In genomic region chr7:66776383-66776782, GRCh38 we compare ENCODE assay signal across 8 cellular contexts. TPM values are rescaled to one million over a fixed set of nuclear protein-coding genes. Genes with fewer than 3 reads are reported as not detected.
DNase-seq lines count a peak whose midpoint lies in the region; ATAC-seq and TF ChIP-seq lines count a peak whose summit lies in the region.
"Not testable (repeated sequence)": the region's sequence is repeated elsewhere in the genome, so short reads cannot be mapped to it uniquely, and the experiment has no call there.

No MANE protein-coding gene starts in this region.

- H3F3A ChIP-seq in GM23338 (replicated peaks; ENCODE audit: low read depth), result not testable (repeated sequence)

- not testable (repeated sequence) for H3K9me3 Mint-ChIP-seq in CD14-positive monocyte; GM23338; glutamatergic neuron (ENCODE audit: unreplicated experiment); neural crest cell

- H3K4me2 ChIP-seq in GM23338, result not testable (repeated sequence)

- H3K4me1 Mint-ChIP-seq in CD14-positive monocyte; GM23338; glutamatergic neuron (ENCODE audit: low read depth, unreplicated experiment); neural crest cell: not testable (repeated sequence)

- H3K4me3 ChIP-seq in GM23338; body of pancreas; epithelial cell of proximal tubule (ENCODE audit: low read depth, low read length): not testable (repeated sequence)

- not testable (repeated sequence) for H3K9me2 ChIP-seq in GM23338 (ENCODE audit: insufficient read depth)

- peak; percentile 51; the same call in 2 of the 3 replicates for ATAC-seq in GM23338
- ATAC-seq in SK-N-SH treated with all-trans-retinoic acid at 6 μM for 48 hours, result peak; percentile 50; the same call in 2 of the 3 replicates
- not testable (repeated sequence) for ATAC-seq in body of pancreas

- H3K27ac ChIP-seq in GM23338 (ENCODE audit: low read depth) (peak overlapping the region; percentile 42; the same call in 1 of the 2 replicates), body of pancreas (peak overlapping the region; percentile 6 to 43 (median 32))

- H3K79me2 ChIP-seq in GM23338 (replicated peaks; ENCODE audit: insufficient read depth), result not testable (repeated sequence)

- not testable (repeated sequence) for DNase-seq in CD14-positive monocyte (ENCODE audit: low spot score); body of pancreas; epithelial cell of proximal tubule (ENCODE audit: low read depth); glutamatergic neuron; neural crest cell (ENCODE audit: low read depth, low spot score)
- DNase-seq in GM23338 (ENCODE audit: low spot score) (peak; percentile 36), NAMALWA (ENCODE audit: low spot score) (peak; percentile 39)

- not testable (repeated sequence) for H3K4me1 ChIP-seq in GM23338 (ENCODE audit: insufficient read depth)
- H3K4me1 ChIP-seq in body of pancreas, result peaks cover 62% of the 10 kb centered on the region

- H3K36me3 Mint-ChIP-seq in CD14-positive monocyte (peaks cover 78 to 94% of the 10 kb centered on the region in 2 donors), GM23338 (ENCODE audit: low read depth) (peaks cover 42% of the 10 kb centered on the region)
- H3K36me3 Mint-ChIP-seq in glutamatergic neuron (ENCODE audit: unreplicated experiment); neural crest cell (ENCODE audit: low read depth): not testable (repeated sequence)

- TF ChIP-seq CTCF in CD14-positive monocyte (IDR thresholded peaks at IDR 0.05) (peak; percentile 21), body of pancreas (IDR thresholded peaks at IDR 0.05) (peak in 3 of 7 experiments; percentile 19 to 33 (median 20)), epithelial cell of proximal tubule (conservative IDR thresholded peaks at IDR 0.05; ENCODE audit: low read depth, low read length) (peak; percentile 7), glutamatergic neuron (IDR thresholded peaks at IDR 0.05; ENCODE audit: partially characterized antibody, unreplicated experiment) (peak; percentile 39), neural crest cell (conservative IDR thresholded peaks at IDR 0.05) (peak; percentile 38)
- TF ChIP-seq CTCF in GM23338 (conservative IDR thresholded peaks at IDR 0.05; ENCODE audit: low read depth in 2 of 2), result not testable (repeated sequence)

- H3K27me3 Mint-ChIP-seq in CD14-positive monocyte (ENCODE audit: low read depth in 3 of 3); GM23338 (ENCODE audit: insufficient read depth, low read depth, poor library complexity); glutamatergic neuron (ENCODE audit: unreplicated experiment); neural crest cell (ENCODE audit: low read depth): not testable (repeated sequence)

- WGBS in body of pancreas, 2 donors, result 76 to 78% methylated on average over 5 of the region's 5 CpGs

- intact Hi-C loops in CD14-positive monocyte (cut with micrococcal nuclease); body of pancreas (cut with DNase I): not testable (repeated sequence)

- peaks cover 12% of the 10 kb centered on the region; the same call in 1 of the 2 replicates for H4K20me1 ChIP-seq in GM23338 (replicated peaks; ENCODE audit: insufficient read depth)

- not testable (repeated sequence) for H2AFZ ChIP-seq in GM23338

- H3K27me3 ChIP-seq in GM23338 (ENCODE audit: insufficient read depth); body of pancreas: not testable (repeated sequence)

- peak overlapping the region in 3 of 7 donors; percentile 18 to 63 (median 52) for H3K27ac Mint-ChIP-seq in CD14-positive monocyte
- not testable (repeated sequence) for H3K27ac Mint-ChIP-seq in GM23338; glutamatergic neuron (ENCODE audit: unreplicated experiment); neural crest cell (ENCODE audit: unreplicated experiment)

- not testable (repeated sequence) for H3K4me3 Mint-ChIP-seq in CD14-positive monocyte; GM23338; glutamatergic neuron (ENCODE audit: unreplicated experiment); neural crest cell

- not testable (repeated sequence) for TF ChIP-seq POLR2A in body of pancreas (IDR thresholded peaks at IDR 0.05)

- H3K9me3 ChIP-seq in body of pancreas, result not testable (repeated sequence)

- H3K36me3 ChIP-seq in GM23338 (ENCODE audit: insufficient read depth); body of pancreas (replicated peaks in 1 of 2; ENCODE audit: insufficient read depth in 1 of 2, low read depth in 2 of 2): not testable (repeated sequence)

RNA-seq across cellular contexts. Expression of gene RABGEF1, which starts 35.9 kb away (rescaled TPM):
- polyA plus RNA-seq in CD14-positive monocyte, result 10 to 100 TPM; 13.6 to 17.3 TPM
- 15.7 and 17.5 TPM in 2 replicates for total RNA-seq in GM23338 (2014; rRNA removed; shearing (Covaris generic))
- 12.3 and 14.7 TPM in 2 replicates for polyA plus RNA-seq in GM23338 (2016; fragmentation: Nextera tagmentation; extraction: Ambion mirVana)
- 10 to 100 TPM; 21.8 to 28.3 TPM for total RNA-seq in body of pancreas
- total RNA-seq in epithelial cell of proximal tubule, result 19.2 and 20.5 TPM in 2 replicates
- total RNA-seq in glutamatergic neuron (ENCODE audit: unreplicated experiment), result 14.1 TPM
- 17.0 and 17.7 TPM in 2 replicates for total RNA-seq in neural crest cell
